ENCODE assay signal across 1 cellular context in the genomic region with DNA sequence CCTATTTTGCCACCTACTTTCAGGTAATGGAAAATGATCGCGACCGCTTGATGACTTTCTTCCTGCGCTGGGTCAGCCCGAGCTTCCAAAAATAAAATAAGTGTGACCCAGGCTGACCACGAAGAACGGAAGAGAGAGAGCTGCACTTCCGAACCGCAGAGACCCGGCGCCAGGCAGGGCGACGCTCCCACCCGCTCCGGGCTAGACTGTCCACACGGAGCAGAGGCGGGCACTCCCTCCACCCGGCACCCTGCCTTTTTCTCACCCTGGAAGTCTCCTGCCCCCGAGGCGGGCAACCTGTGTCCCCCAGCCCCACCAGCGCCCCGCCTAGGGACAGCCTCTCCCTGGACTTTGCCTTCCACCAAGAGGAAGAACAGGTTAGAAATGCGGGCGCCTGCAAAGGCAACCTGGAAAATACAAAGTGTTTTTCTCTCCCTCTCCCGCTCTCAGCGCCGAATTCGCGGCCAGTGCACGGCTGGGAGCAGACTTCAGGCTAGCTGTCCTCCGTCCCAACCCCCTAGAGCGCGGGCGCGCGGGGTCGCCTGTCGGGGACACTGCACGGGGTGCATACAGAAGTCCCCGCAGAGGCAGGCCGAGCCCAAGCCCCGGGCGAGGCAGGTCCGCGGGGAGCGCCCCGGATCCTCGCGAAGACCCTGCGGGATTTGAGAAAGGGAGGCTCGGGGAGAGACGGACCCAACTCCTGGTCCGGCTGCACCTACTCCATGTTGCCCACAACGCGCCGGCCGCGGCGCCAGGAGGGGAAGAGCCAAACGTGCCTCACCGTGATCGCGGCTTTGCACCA.
TF ChIP-seq lines count a peak whose summit lies in the region.

No MANE protein-coding gene starts in this region.

TF ChIP-seq in GM12878, 131 proteins besides CTCF, POLR2A, EP300 and RAD21 (continued from another document):
- TF ChIP-seq, protein P1, sequence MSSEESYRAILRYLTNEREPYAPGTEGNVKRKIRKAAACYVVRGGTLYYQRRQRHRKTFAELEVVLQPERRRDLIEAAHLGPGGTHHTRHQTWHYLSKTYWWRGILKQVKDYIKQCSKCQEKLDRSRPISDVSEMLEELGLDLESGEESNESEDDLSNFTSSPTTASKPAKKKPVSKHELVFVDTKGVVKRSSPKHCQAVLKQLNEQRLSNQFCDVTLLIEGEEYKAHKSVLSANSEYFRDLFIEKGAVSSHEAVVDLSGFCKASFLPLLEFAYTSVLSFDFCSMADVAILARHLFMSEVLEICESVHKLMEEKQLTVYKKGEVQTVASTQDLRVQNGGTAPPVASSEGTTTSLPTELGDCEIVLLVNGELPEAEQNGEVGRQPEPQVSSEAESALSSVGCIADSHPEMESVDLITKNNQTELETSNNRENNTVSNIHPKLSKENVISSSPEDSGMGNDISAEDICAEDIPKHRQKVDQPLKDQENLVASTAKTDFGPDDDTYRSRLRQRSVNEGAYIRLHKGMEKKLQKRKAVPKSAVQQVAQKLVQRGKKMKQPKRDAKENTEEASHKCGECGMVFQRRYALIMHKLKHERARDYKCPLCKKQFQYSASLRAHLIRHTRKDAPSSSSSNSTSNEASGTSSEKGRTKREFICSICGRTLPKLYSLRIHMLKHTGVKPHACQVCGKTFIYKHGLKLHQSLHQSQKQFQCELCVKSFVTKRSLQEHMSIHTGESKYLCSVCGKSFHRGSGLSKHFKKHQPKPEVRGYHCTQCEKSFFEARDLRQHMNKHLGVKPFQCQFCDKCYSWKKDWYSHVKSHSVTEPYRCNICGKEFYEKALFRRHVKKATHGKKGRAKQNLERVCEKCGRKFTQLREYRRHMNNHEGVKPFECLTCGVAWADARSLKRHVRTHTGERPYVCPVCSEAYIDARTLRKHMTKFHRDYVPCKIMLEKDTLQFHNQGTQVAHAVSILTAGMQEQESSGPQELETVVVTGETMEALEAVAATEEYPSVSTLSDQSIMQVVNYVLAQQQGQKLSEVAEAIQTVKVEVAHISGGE (CRISPR knock-in tag; IDR thresholded peaks at IDR 0.05) = no peak
- TF ChIP-seq LARP7 (IDR thresholded peaks at IDR 0.05) = no peak; the same call in 1 of the 2 replicates
- TF ChIP-seq, protein P2, sequence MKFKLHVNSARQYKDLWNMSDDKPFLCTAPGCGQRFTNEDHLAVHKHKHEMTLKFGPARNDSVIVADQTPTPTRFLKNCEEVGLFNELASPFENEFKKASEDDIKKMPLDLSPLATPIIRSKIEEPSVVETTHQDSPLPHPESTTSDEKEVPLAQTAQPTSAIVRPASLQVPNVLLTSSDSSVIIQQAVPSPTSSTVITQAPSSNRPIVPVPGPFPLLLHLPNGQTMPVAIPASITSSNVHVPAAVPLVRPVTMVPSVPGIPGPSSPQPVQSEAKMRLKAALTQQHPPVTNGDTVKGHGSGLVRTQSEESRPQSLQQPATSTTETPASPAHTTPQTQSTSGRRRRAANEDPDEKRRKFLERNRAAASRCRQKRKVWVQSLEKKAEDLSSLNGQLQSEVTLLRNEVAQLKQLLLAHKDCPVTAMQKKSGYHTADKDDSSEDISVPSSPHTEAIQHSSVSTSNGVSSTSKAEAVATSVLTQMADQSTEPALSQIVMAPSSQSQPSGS (IDR thresholded peaks at IDR 0.05; ENCODE audit: low read length) = no peak
- no peak for TF ChIP-seq JUNB (IDR thresholded peaks at IDR 0.05)
- no peak for TF ChIP-seq CBX3 (IDR thresholded peaks at IDR 0.05; ENCODE audit: borderline replicate concordance, low read depth)
- no peak for TF ChIP-seq ESRRA (IDR thresholded peaks at IDR 0.05; ENCODE audit: low read length)
- no peak for TF ChIP-seq ZNF24 (IDR thresholded peaks at IDR 0.05)
- TF ChIP-seq, protein P3, sequence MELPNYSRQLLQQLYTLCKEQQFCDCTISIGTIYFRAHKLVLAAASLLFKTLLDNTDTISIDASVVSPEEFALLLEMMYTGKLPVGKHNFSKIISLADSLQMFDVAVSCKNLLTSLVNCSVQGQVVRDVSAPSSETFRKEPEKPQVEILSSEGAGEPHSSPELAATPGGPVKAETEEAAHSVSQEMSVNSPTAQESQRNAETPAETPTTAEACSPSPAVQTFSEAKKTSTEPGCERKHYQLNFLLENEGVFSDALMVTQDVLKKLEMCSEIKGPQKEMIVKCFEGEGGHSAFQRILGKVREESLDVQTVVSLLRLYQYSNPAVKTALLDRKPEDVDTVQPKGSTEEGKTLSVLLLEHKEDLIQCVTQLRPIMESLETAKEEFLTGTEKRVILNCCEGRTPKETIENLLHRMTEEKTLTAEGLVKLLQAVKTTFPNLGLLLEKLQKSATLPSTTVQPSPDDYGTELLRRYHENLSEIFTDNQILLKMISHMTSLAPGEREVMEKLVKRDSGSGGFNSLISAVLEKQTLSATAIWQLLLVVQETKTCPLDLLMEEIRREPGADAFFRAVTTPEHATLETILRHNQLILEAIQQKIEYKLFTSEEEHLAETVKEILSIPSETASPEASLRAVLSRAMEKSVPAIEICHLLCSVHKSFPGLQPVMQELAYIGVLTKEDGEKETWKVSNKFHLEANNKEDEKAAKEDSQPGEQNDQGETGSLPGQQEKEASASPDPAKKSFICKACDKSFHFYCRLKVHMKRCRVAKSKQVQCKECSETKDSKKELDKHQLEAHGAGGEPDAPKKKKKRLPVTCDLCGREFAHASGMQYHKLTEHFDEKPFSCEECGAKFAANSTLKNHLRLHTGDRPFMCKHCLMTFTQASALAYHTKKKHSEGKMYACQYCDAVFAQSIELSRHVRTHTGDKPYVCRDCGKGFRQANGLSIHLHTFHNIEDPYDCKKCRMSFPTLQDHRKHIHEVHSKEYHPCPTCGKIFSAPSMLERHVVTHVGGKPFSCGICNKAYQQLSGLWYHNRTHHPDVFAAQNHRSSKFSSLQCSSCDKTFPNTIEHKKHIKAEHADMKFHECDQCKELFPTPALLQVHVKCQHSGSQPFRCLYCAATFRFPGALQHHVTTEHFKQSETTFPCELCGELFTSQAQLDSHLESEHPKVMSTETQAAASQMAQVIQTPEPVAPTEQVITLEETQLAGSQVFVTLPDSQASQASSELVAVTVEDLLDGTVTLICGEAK (IDR thresholded peaks at IDR 0.05; ENCODE audit: borderline replicate concordance) = no peak
- no peak for TF ChIP-seq SMAD1 (IDR thresholded peaks at IDR 0.05; ENCODE audit: low read depth, partially characterized antibody)
- TF ChIP-seq SUPT20H (IDR thresholded peaks at IDR 0.05; ENCODE audit: borderline replicate concordance, control insufficient read depth, low read depth, low read length) = no peak
- TF ChIP-seq ZBED1 (IDR thresholded peaks at IDR 0.05; ENCODE audit: borderline replicate concordance) = no peak
- no peak for TF ChIP-seq BMI1 (IDR thresholded peaks at IDR 0.05; ENCODE audit: borderline replicate concordance)
- no peak for TF ChIP-seq ZNF217 (IDR thresholded peaks at IDR 0.05)
- no peak for TF ChIP-seq RB1 (IDR thresholded peaks at IDR 0.05; ENCODE audit: borderline replicate concordance)
- TF ChIP-seq, protein P4, sequence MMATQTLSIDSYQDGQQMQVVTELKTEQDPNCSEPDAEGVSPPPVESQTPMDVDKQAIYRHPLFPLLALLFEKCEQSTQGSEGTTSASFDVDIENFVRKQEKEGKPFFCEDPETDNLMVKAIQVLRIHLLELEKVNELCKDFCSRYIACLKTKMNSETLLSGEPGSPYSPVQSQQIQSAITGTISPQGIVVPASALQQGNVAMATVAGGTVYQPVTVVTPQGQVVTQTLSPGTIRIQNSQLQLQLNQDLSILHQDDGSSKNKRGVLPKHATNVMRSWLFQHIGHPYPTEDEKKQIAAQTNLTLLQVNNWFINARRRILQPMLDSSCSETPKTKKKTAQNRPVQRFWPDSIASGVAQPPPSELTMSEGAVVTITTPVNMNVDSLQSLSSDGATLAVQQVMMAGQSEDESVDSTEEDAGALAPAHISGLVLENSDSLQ (IDR thresholded peaks at IDR 0.05) = no peak
- TF ChIP-seq PAX8 (IDR thresholded peaks at IDR 0.05) = no peak
- no peak for TF ChIP-seq PAX5 (IDR thresholded peaks at IDR 0.05; ENCODE audit: borderline replicate concordance, low read depth, low read length)
- TF ChIP-seq POLR2AphosphoS2 (IDR thresholded peaks at IDR 0.05; ENCODE audit: low read depth, low read length) = no peak; the same call in 1 of the 2 replicates
